Comparison of ENCODE assay signal across 9 cellular contexts in genomic region chr3:189132125-189132744, GRCh38. TPM values are rescaled to one million over a fixed set of nuclear protein-coding genes. Genes with fewer than 3 reads are reported as not detected.
DNase-seq lines count a peak whose midpoint lies in the region; ATAC-seq and TF ChIP-seq lines count a peak whose summit lies in the region.
"Had no signal": no experiment of that assay in that cellular context is flagged by ENCODE, and none has a peak within 500 bp of the region (broad histone marks: within the 10 kb centered on the region; RNA-seq: fewer than 3 reads in every experiment).

No MANE protein-coding gene starts in this region.

- H4K20me1 ChIP-seq in DND-41 (ENCODE audit: insufficient read depth, low read length): no peaks in the 10 kb centered on the region

- DNase-seq in DND-41: peak; percentile 87
- peak; percentile 78 for DNase-seq in OCI-M1 (lab: John Stamatoyannopoulos, UW)
- peak; percentile 75 for DNase-seq in activated T-helper 1 cell treated with anti-CD3 and anti-CD28 coated beads, Interleukin-12 subunit alpha, Interleukin-12 subunit beta, Interleukin-2, Interleukin-4 antibody, amounts not matched to agents 30 ng/mL and 10 ng/mL and 1 ng/mL, durations not matched to agents 14 hours and 24 hours and 36 hours (ENCODE audit: low spot score)
- DNase-seq in left cardiac atrium: peak; percentile 48
- DNase-seq in stimulated activated CD4-positive, alpha-beta T cell treated with anti-CD3 and anti-CD28 coated beads, Interleukin-1b, Interleukin-23, amount 100 ng/mL, for 24 hours (ENCODE audit: low read depth in 4 of 4, low spot score in 1 of 4): peak; percentile 28 to 62 (median 52)
- DNase-seq in iPS-NIHi7 (ENCODE audit: extremely low spot score): no peak
- no peak for DNase-seq in NCI-H2171 treated with DMSO at 0.1 percent for 48 hours (lab: John Stamatoyannopoulos, UW)

- H3K4me1 ChIP-seq in DND-41 (ENCODE audit: insufficient read depth, low read length): peaks cover 22% of the 10 kb centered on the region

- H3K27ac ChIP-seq in DND-41 (ENCODE audit: low read length): peak overlapping the region; percentile 77

- H3K36me3 ChIP-seq in DND-41 (ENCODE audit: insufficient read depth, low read length): no peaks in the 10 kb centered on the region

- H3K27me3 Mint-ChIP-seq in activated T-helper 1 cell treated with anti-CD3 and anti-CD28 coated beads, Interleukin-12 subunit alpha, Interleukin-12 subunit beta, Interleukin-2, Interleukin-4 antibody, amounts not matched to agents 30 ng/mL and 10 ng/mL and 1 ng/mL, durations not matched to agents 14 hours and 24 hours and 36 hours (ENCODE audit: insufficient read depth): no peaks in the 10 kb centered on the region

- peaks cover 23% of the 10 kb centered on the region for H3K9me3 Mint-ChIP-seq in activated T-helper 1 cell treated with anti-CD3 and anti-CD28 coated beads, Interleukin-12 subunit alpha, Interleukin-12 subunit beta, Interleukin-2, Interleukin-4 antibody, amounts not matched to agents 30 ng/mL and 10 ng/mL and 1 ng/mL, durations not matched to agents 14 hours and 24 hours and 36 hours

- TF ChIP-seq CTCF in DND-41 (IDR thresholded peaks at IDR 0.05; ENCODE audit: borderline replicate concordance, extremely low read depth, low read length, poor library complexity, severe bottlenecking): no peak

- peak overlapping the region; percentile 58 for H3K4me2 ChIP-seq in DND-41 (ENCODE audit: insufficient read depth, low read length)

- H3K27me3 ChIP-seq in DND-41 (ENCODE audit: insufficient read depth, low read length, poor library complexity): no peaks in the 10 kb centered on the region

- peak overlapping the region; percentile 38 for H3K9ac ChIP-seq in DND-41 (ENCODE audit: low read depth, low read length)

- H3K4me3 ChIP-seq in DND-41 (ENCODE audit: low read depth in 1 of 2, low read length in 2 of 2): peak overlapping the region in 1 of 2 experiments; percentile 32; a peak in 2 of 4 replicates

- intact Hi-C loops in activated T-helper 1 cell treated with anti-CD3 and anti-CD28 coated beads, Interleukin-12 subunit alpha, Interleukin-12 subunit beta, Interleukin-2, Interleukin-4 antibody, amounts not matched to agents 30 ng/mL and 10 ng/mL and 1 ng/mL, durations not matched to agents 14 hours and 24 hours and 36 hours (cut with micrococcal nuclease): loop anchor here (1.0 to 5.0 kb wide), 12 partner anchors 10 to 1765 kb away; partner anchors contain the start of gene RTP4
- intact Hi-C loops in left cardiac atrium (cut with DNase I): no loop called here

- no peaks in the 10 kb centered on the region for H3K9me3 ChIP-seq in DND-41 (ENCODE audit: insufficient read depth, low read length, severe bottlenecking)

- peak overlapping the region; percentile 49 for H2AFZ ChIP-seq in DND-41 (ENCODE audit: low read depth, low read length)

- H3K27ac Mint-ChIP-seq in activated T-helper 1 cell treated with anti-CD3 and anti-CD28 coated beads, Interleukin-12 subunit alpha, Interleukin-12 subunit beta, Interleukin-2, Interleukin-4 antibody, amounts not matched to agents 30 ng/mL and 10 ng/mL and 1 ng/mL, durations not matched to agents 14 hours and 24 hours and 36 hours: peak overlapping the region; percentile 76

- H3K36me3 Mint-ChIP-seq in activated T-helper 1 cell treated with anti-CD3 and anti-CD28 coated beads, Interleukin-12 subunit alpha, Interleukin-12 subunit beta, Interleukin-2, Interleukin-4 antibody, amounts not matched to agents 30 ng/mL and 10 ng/mL and 1 ng/mL, durations not matched to agents 14 hours and 24 hours and 36 hours (ENCODE audit: low read depth): peaks cover 16% of the 10 kb centered on the region
- H3K36me3 Mint-ChIP-seq: IgD-negative memory B cell had no signal

- H3K4me3 Mint-ChIP-seq in activated T-helper 1 cell treated with anti-CD3 and anti-CD28 coated beads, Interleukin-12 subunit alpha, Interleukin-12 subunit beta, Interleukin-2, Interleukin-4 antibody, amounts not matched to agents 30 ng/mL and 10 ng/mL and 1 ng/mL, durations not matched to agents 14 hours and 24 hours and 36 hours: peak overlapping the region; percentile 69

- peaks cover 28% of the 10 kb centered on the region for H3K4me1 Mint-ChIP-seq in activated T-helper 1 cell treated with anti-CD3 and anti-CD28 coated beads, Interleukin-12 subunit alpha, Interleukin-12 subunit beta, Interleukin-2, Interleukin-4 antibody, amounts not matched to agents 30 ng/mL and 10 ng/mL and 1 ng/mL, durations not matched to agents 14 hours and 24 hours and 36 hours (ENCODE audit: low read depth)

- ATAC-seq in DND-41 (ENCODE audit: insufficient read depth, low read depth) (peak; percentile 99), HG02610 (IDR thresholded peaks at IDR 0.05; ENCODE audit: unreplicated experiment) (peak; percentile 87), left cardiac atrium (peak; percentile 82 to 94)

- H3K79me2 ChIP-seq in DND-41 (ENCODE audit: insufficient read depth, low read length): no peaks in the 10 kb centered on the region

RNA-seq across cellular contexts. Expression of gene TPRG1, which starts 39.5 kb away (rescaled TPM):
- total RNA-seq in activated T-helper 1 cell treated with anti-CD3 and anti-CD28 coated beads, Interleukin-12 subunit alpha, Interleukin-12 subunit beta, Interleukin-2, Interleukin-4 antibody, amounts not matched to agents 30 ng/mL and 10 ng/mL and 1 ng/mL, durations not matched to agents 14 hours and 24 hours and 36 hours: 11.2 and 13.6 TPM in 2 replicates
- total RNA-seq in left cardiac atrium: 10 to 100 TPM in 1 of 2 donors, 1 to 10 TPM in 1; 5.2 to 15.5 TPM

Comparison
In these comparisons a context has a peak if more than half of its experiments do, and no peak if none do; other contexts are left out.
1. DNase-seq: peak in DND-41 (single experiment), OCI-M1 (single experiment), activated T-helper 1 cell treated with anti-CD3 and anti-CD28 coated beads, Interleukin-12 subunit alpha, Interleukin-12 subunit beta, Interleukin-2, Interleukin-4 antibody, amounts not matched to agents 30 ng/mL and 10 ng/mL and 1 ng/mL, durations not matched to agents 14 hours and 24 hours and 36 hours (single experiment), left cardiac atrium (single experiment) and stimulated activated CD4-positive, alpha-beta T cell treated with anti-CD3 and anti-CD28 coated beads, Interleukin-1b, Interleukin-23, amount 100 ng/mL, for 24 hours (4 of 4); none in iPS-NIHi7 (single experiment) and NCI-H2171 treated with DMSO at 0.1 percent for 48 hours (single experiment).
2. Peak in every context shown above with its lines, with median percentiles within 50 percentile points of each other: ATAC-seq.